ENCODE assay signal across 15 cellular contexts in genomic region chr14:35277179-35277578, GRCh38. TPM values are rescaled to one million over a fixed set of nuclear protein-coding genes. Genes with fewer than 3 reads are reported as not detected.
DNase-seq lines count a peak whose midpoint lies in the region; ATAC-seq, FAIRE-seq and TF ChIP-seq lines count a peak whose summit lies in the region.
"Had no signal": no experiment of that assay in that cellular context is flagged by ENCODE, and none has a peak within 500 bp of the region (broad histone marks: within the 10 kb centered on the region; RNA-seq: fewer than 3 reads in every experiment).

No MANE protein-coding gene starts in this region.

- TF ChIP-seq CTCF in HepG2 (CRISPR knock-in tag; IDR thresholded peaks at IDR 0.05): no peak
- TF ChIP-seq CTCF in transverse colon (IDR thresholded peaks at IDR 0.05): no peak

- H3K9me3 ChIP-seq in HepG2 (ENCODE audit: low read length) (no peaks in the 10 kb centered on the region), transverse colon (no peaks in the 10 kb centered on the region)
- H3K9me3 ChIP-seq: prostate gland had no signal

- POLR2A ChIA-PET in HepG2 (lab: Yijun Ruan, JAX): interaction anchor here (1.0 to 2.9 kb wide), 3 partner anchors 14 to 127 kb away, joined by 4 to 12 read pairs (median 5); partner anchors contain the start of gene PSMA6

- H2AFZ ChIP-seq in HepG2 (ENCODE audit: low read length): no peak overlapping the region

- TF ChIP-seq RAD21 in HepG2 (CRISPR knock-in tag; IDR thresholded peaks at IDR 0.05): no peak

- 97% methylated on average over 4 of the region's 4 CpGs for WGBS in HepG2 (ENCODE audit: low lambda C conversion rate)
- 87 to 93% methylated on average over 2 to 4 of the region's 4 CpGs for WGBS in transverse colon (ENCODE audit: low coverage in 1 of 2), 2 donors

- no peak for FAIRE-seq in HepG2 (lab: Jason Lieb, UNC)
- FAIRE-seq: HTR-8/SVneo had no signal

- in situ Hi-C loops in HepG2 (cut with HindIII; ENCODE audit: extremely low pct_ligation_motif_present, low pct_unique_long_range_greater_than_20kb): no loop called here
- in situ Hi-C loops in transverse colon (cut with MboI; ENCODE audit: low pct_ligation_motif_present in 1 of 4, low pct_unique_long_range_greater_than_20kb in 1 of 4, low sequenced_read_pairs in 3 of 4): loop anchor here in 1 of 4 donors (25.0 kb wide), 1 partner anchor 135 kb away; the partner anchor contains the start of gene NFKBIA

- DNase-seq in DMS53 (lab: John Stamatoyannopoulos, UW): peak; percentile 43
- peak; percentile 48 for DNase-seq in H7
- DNase-seq in NCI-H774 (lab: John Stamatoyannopoulos, UW): peak; percentile 2
- DNase-seq in HepG2 (ENCODE audit: low spot score): no peak
- no peak for DNase-seq in transverse colon
- DNase-seq: activated gamma-delta T cell; amygdala; midbrain; NCI-H187; stimulated activated CD4-positive, alpha-beta T cell treated with anti-CD3 and anti-CD28 coated beads, Interleukin-2, amount 100 ng/mL, for 48 hours had no signal

- H3K4me3 ChIP-seq in H7 (ENCODE audit: insufficient read depth, low read depth, low read length): no peak overlapping the region
- no peak overlapping the region for H3K4me3 ChIP-seq in HepG2 (replicated peaks in 1 of 3; ENCODE audit: insufficient read depth in 1 of 3, low read depth in 2 of 3, low read length in 3 of 3)
- H3K4me3 ChIP-seq in transverse colon: no peak overlapping the region
- H3K4me3 ChIP-seq: prostate gland, skin epidermis had no signal

- H3K79me2 ChIP-seq in HepG2 (ENCODE audit: insufficient read depth, low read length): no peaks in the 10 kb centered on the region

- no TSS peak for BruUV-seq in HepG2 (replicated peaks; lab: Mats Ljungman, UMichigan)

- H3K27ac ChIP-seq in HepG2 (ENCODE audit: extremely low read length, insufficient read depth, low read length) (no peak overlapping the region), transverse colon (no peak overlapping the region)
- H3K27ac ChIP-seq: prostate gland, skin epidermis had no signal

- H3K4me1 ChIP-seq in HepG2 (ENCODE audit: insufficient read depth, low read length): peaks cover 6% of the 10 kb centered on the region; the same call in 1 of the 2 replicates
- H3K4me1 ChIP-seq in transverse colon: no peaks in the 10 kb centered on the region
- H3K4me1 ChIP-seq: prostate gland had no signal

- H4K20me1 ChIP-seq in HepG2 (ENCODE audit: insufficient read depth, low read length): no peaks in the 10 kb centered on the region

- TF ChIP-seq EP300 in HepG2 (IDR thresholded peaks at IDR 0.05; ENCODE audit: low read depth in 2 of 2, low read length in 2 of 2) (no peak), HepG2 (CRISPR knock-in tag; IDR thresholded peaks at IDR 0.05; ENCODE audit: borderline replicate concordance) (no peak), transverse colon (IDR thresholded peaks at IDR 0.05; ENCODE audit: low read depth) (no peak)

- CTCF ChIA-PET in HepG2 (lab: Yijun Ruan, JAX; ENCODE audit: low intra/inter-chr PET ratio, low total read pairs): interaction anchor here (0.6 kb wide), 1 partner anchor 137 kb away, joined by 4 read pairs; no protein-coding TSS in a partner anchor

- no peak overlapping the region for H3K4me2 ChIP-seq in HepG2 (ENCODE audit: low read depth, low read length)

- peak; percentile 41 for ATAC-seq in HepG2
- no peak for ATAC-seq in HG03342 (IDR thresholded peaks at IDR 0.05; ENCODE audit: unreplicated experiment)
- no peak for ATAC-seq in HG03460 (IDR thresholded peaks at IDR 0.05; ENCODE audit: unreplicated experiment)

- H3K36me3 ChIP-seq in H7 (replicated peaks; ENCODE audit: control insufficient read depth, insufficient read depth, low read length): no peaks in the 10 kb centered on the region; the same call in 1 of the 2 replicates
- peaks cover 16 to 30% of the 10 kb centered on the region in 2 experiments for H3K36me3 ChIP-seq in HepG2 (replicated peaks in 1 of 2; ENCODE audit: control insufficient read depth in 1 of 2, insufficient read depth in 2 of 2, low read length in 2 of 2)
- H3K36me3 ChIP-seq in transverse colon: peaks cover 0 to 5% (median under 1%) of the 10 kb centered on the region in 4 donors
- H3K36me3 ChIP-seq: prostate gland had no signal

- intact Hi-C loops in HepG2 (cut with micrococcal nuclease; ENCODE audit: unreplicated experiment) (no loop called here), transverse colon (cut with DNase I; ENCODE audit: low total_unique reads) (no loop called here)

- no peak for TF ChIP-seq POLR2A in HepG2 (IDR thresholded peaks at IDR 0.05; ENCODE audit: insufficient read depth in 1 of 2, low read depth in 2 of 2, low read length in 2 of 2)
- no peak for TF ChIP-seq POLR2A in transverse colon (IDR thresholded peaks at IDR 0.05)

- H3K27me3 ChIP-seq in H7 (ENCODE audit: control insufficient read depth, insufficient read depth, low read length) (no peaks in the 10 kb centered on the region), HepG2 (ENCODE audit: control insufficient read depth in 1 of 2, insufficient read depth in 2 of 2, low read length in 2 of 2) (no peaks in the 10 kb centered on the region), transverse colon (no peaks in the 10 kb centered on the region)

- H3K9ac ChIP-seq in HepG2 (ENCODE audit: insufficient read depth, low read depth, low read length): no peak overlapping the region

TF ChIP-seq in HepG2, 621 proteins besides CTCF, POLR2A, EP300 and RAD21 (continues in another document):
- TF ChIP-seq POGK (CRISPR knock-in tag; conservative IDR thresholded peaks at IDR 0.05) (no peak), ZNF350 (CRISPR knock-in tag; IDR thresholded peaks at IDR 0.05; ENCODE audit: borderline replicate concordance, low read depth) (no peak), PRDM10 (CRISPR knock-in tag; IDR thresholded peaks at IDR 0.05; ENCODE audit: low read depth) (peak; percentile 75; the same call in 1 of the 2 replicates)

RNA-seq across cellular contexts. Expression of gene PSMA6, which starts 15.0 kb away (rescaled TPM):
- total RNA-seq in H7 (2014; rRNA removed; shearing (Covaris generic)): 206 and 232 TPM in 2 replicates
- total RNA-seq in HepG2 (2016; rRNA removed; fragmentation: Illumina TruSeq; extraction: Trizol) (1,109 and 1,579 TPM in 2 replicates), transverse colon (100 to 1,000 TPM in 2 of 4 donors, 10 to 100 TPM in 2; 24.5 to 141 (median 81.2) TPM)
- 1,013 and 1,135 TPM in 2 replicates for total RNA-seq in HepG2 (2016; cell fraction: cytosol; rRNA removed; fragmentation: Illumina TruSeq; extraction: Trizol; ENCODE audit: low read depth)
- total RNA-seq in HepG2 (2016; cell fraction: insoluble cytoplasmic fraction; rRNA removed; fragmentation: Illumina TruSeq; extraction: Trizol): 1,109 and 1,642 TPM in 2 replicates
- total RNA-seq in HepG2 (2016; cell fraction: membrane; rRNA removed; fragmentation: Illumina TruSeq; extraction: Trizol): 682 and 685 TPM in 2 replicates
- 388 and 421 TPM in 2 replicates for total RNA-seq in HepG2 (2016; cell fraction: nucleus; rRNA removed; fragmentation: Illumina TruSeq; extraction: Trizol)
- 399 and 525 TPM in 2 replicates for polyA plus RNA-seq in HepG2 (2011; rRNA removed)
- polyA plus RNA-seq in HepG2 (2011; cell fraction: cytosol; rRNA removed): 367 and 461 TPM in 2 replicates
- 108 and 120 TPM in 2 replicates for polyA plus RNA-seq in HepG2 (2011; cell fraction: nucleus; rRNA removed)
- polyA plus RNA-seq in HepG2 (2012): 473 and 515 TPM in 2 replicates
- polyA plus RNA-seq in HepG2 (2016; cell fraction: cytosol; fragmentation: Illumina TruSeq; extraction: Trizol; ENCODE audit: low read depth): 709 and 762 TPM in 2 replicates
- polyA plus RNA-seq in HepG2 (2016; cell fraction: insoluble cytoplasmic fraction; fragmentation: Illumina TruSeq; extraction: Trizol; ENCODE audit: low read depth): 1,270 and 1,369 TPM in 2 replicates
- polyA plus RNA-seq in HepG2 (2016; cell fraction: membrane; fragmentation: Illumina TruSeq; extraction: Trizol; ENCODE audit: low read depth): 468 and 473 TPM in 2 replicates
- polyA plus RNA-seq in HepG2 (2016; cell fraction: nucleus; fragmentation: Illumina TruSeq; extraction: Trizol; ENCODE audit: insufficient read depth, low read depth): 530 and 538 TPM in 2 replicates
- polyA minus RNA-seq in HepG2 (2011; rRNA and poly(A)+ RNA removed; ENCODE audit: low replicate concordance): 141 and 189 TPM in 2 replicates
- 181 and 205 TPM in 2 replicates for polyA minus RNA-seq in HepG2 (2011; cell fraction: cytosol; rRNA and poly(A)+ RNA removed)
- polyA minus RNA-seq in HepG2 (2011; cell fraction: nucleus; rRNA and poly(A)+ RNA removed): 139 and 166 TPM in 2 replicates

Comparison
In these comparisons a context has a peak if more than half of its experiments do, and no peak if none do; other contexts are left out.
1. DNase-seq: peak in DMS53 (single experiment), H7 (single experiment) and NCI-H774 (single experiment); none in HepG2 (single experiment) and transverse colon (single experiment).